In genomic region chr14:104876251-104876699, GRCh38 we compare ENCODE assay signal across 8 cellular contexts. TPM values are rescaled to one million over a fixed set of nuclear protein-coding genes. Genes with fewer than 3 reads are reported as not detected.
A peak's percentile ranks its signal among the peaks of the same experiment; 100 is the strongest.
DNase-seq lines count a peak whose midpoint lies in the region; ATAC-seq, FAIRE-seq and TF ChIP-seq lines count a peak whose summit lies in the region.

No MANE protein-coding gene starts in this region.

- DNase-seq in AG20443 (ENCODE audit: low spot score) (peak; percentile 76), HEK293T (ENCODE audit: extremely low spot score) (peak; percentile 95), kidney (peak; percentile 61), NCI-H2171 (lab: John Stamatoyannopoulos, UW) (no peak), esophagus muscularis mucosa (ENCODE audit: extremely low spot score) (no peak)
- peak; percentile 70 to 72 for DNase-seq in activated T-cell treated with anti-CD3 and anti-CD28 coated beads, Interleukin-2, amount 50 U/mL, for 48 hours

- intact Hi-C loops in kidney (cut with DNase I) = no loop called here
- intact Hi-C loops in esophagus muscularis mucosa (cut with DNase I) = no loop called here

- TF ChIP-seq POLR2A in esophagus muscularis mucosa (IDR thresholded peaks at IDR 0.05; ENCODE audit: low read depth) = no peak

- ATAC-seq in HG03378 (IDR thresholded peaks at IDR 0.05; ENCODE audit: unreplicated experiment) (no peak), GM18907 (IDR thresholded peaks at IDR 0.05; ENCODE audit: unreplicated experiment) (no peak)

- H3K27ac ChIP-seq in kidney (ENCODE audit: low read depth in 2 of 2, low read length in 2 of 2) = no peak overlapping the region
- H3K27ac ChIP-seq in esophagus muscularis mucosa (replicated peaks in 1 of 4) = no peak overlapping the region

- H3K4me1 ChIP-seq in kidney (ENCODE audit: control insufficient read depth in 1 of 2, insufficient read depth in 1 of 2, low read depth in 1 of 2, low read length in 2 of 2) = peaks cover 0 to 2% of the 10 kb centered on the region in 2 donors
- peaks cover 3 to 28% (median 14%) of the 10 kb centered on the region in 4 donors for H3K4me1 ChIP-seq in esophagus muscularis mucosa

- H3K4me3 ChIP-seq in kidney (ENCODE audit: low read length in 2 of 2) (no peak overlapping the region), esophagus muscularis mucosa (no peak overlapping the region)

- CTCF ChIA-PET in HEK293T (lab: Yijun Ruan, JAX) = interaction anchor here (1.3 kb wide), 1 partner anchor 107 kb away, joined by 5 read pairs; no protein-coding TSS in a partner anchor

- H3K27me3 ChIP-seq in esophagus muscularis mucosa = no peaks in the 10 kb centered on the region

- H3K36me3 ChIP-seq in kidney (ENCODE audit: control insufficient read depth in 1 of 2, insufficient read depth in 2 of 2, low read length in 2 of 2) (peaks cover 8% of the 10 kb centered on the region in 2 donors), esophagus muscularis mucosa (peaks cover 8 to 47% (median 29%) of the 10 kb centered on the region in 4 donors)

- H3K9me3 ChIP-seq in kidney (ENCODE audit: control insufficient read depth in 1 of 2, low read length in 2 of 2) = no peaks in the 10 kb centered on the region
- no peaks in the 10 kb centered on the region for H3K9me3 ChIP-seq in esophagus muscularis mucosa

- no peak for FAIRE-seq in kidney (lab: Jason Lieb, UNC)

- no peak for TF ChIP-seq EP300 in esophagus muscularis mucosa (IDR thresholded peaks at IDR 0.05)

- WGBS in esophagus muscularis mucosa = 88% methylated on average over 5 of the region's 8 CpGs

- POLR2A ChIA-PET in HEK293T (lab: Yijun Ruan, JAX) = interaction anchor here (1.0 to 1.3 kb wide), 2 partner anchors 12 to 50 kb away, joined by 4 read pairs; partner anchors contain the start of gene CEP170B

- no peak overlapping the region for H3K9ac ChIP-seq in kidney (ENCODE audit: low read length in 2 of 2)

- TF ChIP-seq CTCF in kidney (IDR thresholded peaks at IDR 0.05; ENCODE audit: borderline replicate concordance, extremely low read depth, insufficient read depth) (no peak), esophagus muscularis mucosa (IDR thresholded peaks at IDR 0.05) (no peak)

TF ChIP-seq in HEK293T, 16 proteins besides CTCF, POLR2A, EP300 and RAD21:
- no peak for TF ChIP-seq FOXM1 (IDR thresholded peaks at IDR 0.05; ENCODE audit: borderline replicate concordance)
- TF ChIP-seq PKNOX1 (IDR thresholded peaks at IDR 0.05) = no peak
- no peak for TF ChIP-seq TARDBP (IDR thresholded peaks at IDR 0.05)
- no peak for TF ChIP-seq L3MBTL2 (conservative IDR thresholded peaks at IDR 0.05)
- no peak for TF ChIP-seq SP1 (IDR thresholded peaks at IDR 0.05)
- no peak for TF ChIP-seq FOXA1 (IDR thresholded peaks at IDR 0.05)
- no peak for TF ChIP-seq ZNF384 (IDR thresholded peaks at IDR 0.05)
- TF ChIP-seq HDGF (IDR thresholded peaks at IDR 0.05; ENCODE audit: borderline replicate concordance) = no peak
- no peak for TF ChIP-seq CTBP1 (IDR thresholded peaks at IDR 0.05; ENCODE audit: borderline replicate concordance)
- no peak for TF ChIP-seq BHLHE40 (IDR thresholded peaks at IDR 0.05; ENCODE audit: borderline replicate concordance)
- TF ChIP-seq FOXK2 (IDR thresholded peaks at IDR 0.05) = no peak
- no peak for TF ChIP-seq SUZ12 (IDR thresholded peaks at IDR 0.05)
- no peak for TF ChIP-seq ELF4 (IDR thresholded peaks at IDR 0.05)
- TF ChIP-seq NFRKB (IDR thresholded peaks at IDR 0.05) = no peak
- TF ChIP-seq LEF1 (IDR thresholded peaks at IDR 0.05; ENCODE audit: borderline replicate concordance) = no peak
- no peak for TF ChIP-seq ARNT (IDR thresholded peaks at IDR 0.05)

RNA-seq across cellular contexts. Expression of gene CEP170B, which starts 11.2 kb away (rescaled TPM):
- total RNA-seq in kidney (42.4 TPM), esophagus muscularis mucosa (10 to 100 TPM; 24.1 to 70.6 (median 45.7) TPM)
- 8.1 TPM for polyA plus RNA-seq in kidney (ENCODE audit: insufficient read depth, low read depth, low replicate concordance)

RNA-seq across cellular contexts. Expression of gene PLD4, which starts 48.4 kb away (rescaled TPM):
- total RNA-seq in kidney = 3.2 TPM
- polyA plus RNA-seq in kidney (ENCODE audit: insufficient read depth, low read depth, low replicate concordance) = not detected
- under 1 TPM; under 0.01 to 0.50 (median 0.15) TPM for total RNA-seq in esophagus muscularis mucosa

Comparison
In these comparisons a context has a peak if more than half of its experiments do, and no peak if none do; other contexts are left out.
1. DNase-seq: peak in AG20443 (single experiment), HEK293T (single experiment), activated T-cell treated with anti-CD3 and anti-CD28 coated beads, Interleukin-2, amount 50 U/mL, for 48 hours (2 of 2) and kidney (single experiment); none in NCI-H2171 (single experiment) and esophagus muscularis mucosa (single experiment).